1 cellular context compared by ENCODE assay signal in the genomic region with DNA sequence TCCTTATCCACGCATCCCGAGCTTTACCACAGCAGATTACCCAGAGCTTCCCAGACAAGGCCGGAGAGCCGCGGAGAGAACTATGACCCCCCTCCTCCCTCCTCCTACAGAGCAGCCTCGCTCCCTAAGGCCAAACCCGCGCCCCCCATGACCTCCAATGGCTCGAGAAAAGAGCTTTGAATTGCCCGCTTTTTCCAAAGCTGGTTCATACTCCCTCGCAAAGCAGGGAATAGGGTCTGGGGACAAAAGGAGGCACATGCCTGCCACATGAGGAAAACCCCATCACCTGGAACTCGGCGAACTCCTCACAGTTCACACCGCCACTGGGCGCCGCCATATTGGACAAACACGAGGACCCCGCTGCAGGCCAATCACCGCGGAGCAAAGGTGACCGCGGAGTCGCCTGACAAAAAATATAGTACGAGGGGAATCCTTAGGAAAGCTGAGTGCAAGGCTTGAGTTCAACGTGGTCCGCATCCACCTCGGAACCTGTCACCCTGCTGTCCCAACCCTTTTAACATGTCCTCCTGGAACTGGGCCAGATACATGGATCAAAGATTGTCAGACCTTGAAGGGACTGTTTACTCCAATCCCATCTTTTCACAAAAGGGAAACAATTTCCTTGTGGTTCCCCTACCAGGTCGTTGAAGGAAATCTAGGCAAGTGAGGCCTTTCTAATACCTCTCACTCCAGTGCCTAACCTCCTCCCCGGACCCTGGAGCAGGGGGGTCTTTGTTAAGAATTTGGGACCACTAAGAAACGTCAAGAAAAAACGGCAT.
TF ChIP-seq lines count a peak whose summit lies in the region.

Gene MIX23, minus strand, starts transcription at position 344 of the 779 bp plus-strand sequence. Its CDS starts 7 bp downstream, at position 337.

TF ChIP-seq in WTC11, 78 proteins besides CTCF, POLR2A, EP300 and RAD21 (continued from another document):
- 0 out of 2 replicates have a peak, but pooled peaks have one; percentile 31 for TF ChIP-seq TCF7 (CRISPR knock-in tag; IDR thresholded peaks at IDR 0.05; ENCODE audit: low read depth)
- TF ChIP-seq NR3C1 (CRISPR knock-in tag; conservative IDR thresholded peaks at IDR 0.05; ENCODE audit: low read depth), result no peak
- TF ChIP-seq ZNF317 (CRISPR knock-in tag; IDR thresholded peaks at IDR 0.05; ENCODE audit: borderline replicate concordance, low read depth), result no peak
- TF ChIP-seq HMGA2 (CRISPR knock-in tag; IDR thresholded peaks at IDR 0.05), result no peak
- TF ChIP-seq IRF2 (CRISPR knock-in tag; IDR thresholded peaks at IDR 0.05; ENCODE audit: borderline replicate concordance, low read depth), result no peak
- no peak for TF ChIP-seq SOX15 (CRISPR knock-in tag; IDR thresholded peaks at IDR 0.05)
- TF ChIP-seq CREM (CRISPR knock-in tag; IDR thresholded peaks at IDR 0.05), result no peak
- TF ChIP-seq NFYB (CRISPR knock-in tag; conservative IDR thresholded peaks at IDR 0.05; ENCODE audit: low read depth), result peak; percentile 68; the same call in 1 of the 2 replicates
- TF ChIP-seq, protein P1, sequence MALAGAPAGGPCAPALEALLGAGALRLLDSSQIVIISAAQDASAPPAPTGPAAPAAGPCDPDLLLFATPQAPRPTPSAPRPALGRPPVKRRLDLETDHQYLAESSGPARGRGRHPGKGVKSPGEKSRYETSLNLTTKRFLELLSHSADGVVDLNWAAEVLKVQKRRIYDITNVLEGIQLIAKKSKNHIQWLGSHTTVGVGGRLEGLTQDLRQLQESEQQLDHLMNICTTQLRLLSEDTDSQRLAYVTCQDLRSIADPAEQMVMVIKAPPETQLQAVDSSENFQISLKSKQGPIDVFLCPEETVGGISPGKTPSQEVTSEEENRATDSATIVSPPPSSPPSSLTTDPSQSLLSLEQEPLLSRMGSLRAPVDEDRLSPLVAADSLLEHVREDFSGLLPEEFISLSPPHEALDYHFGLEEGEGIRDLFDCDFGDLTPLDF (CRISPR knock-in tag; IDR thresholded peaks at IDR 0.05), result no peak
- no peak for TF ChIP-seq TP53 (CRISPR knock-in tag; IDR thresholded peaks at IDR 0.05)
- no peak for TF ChIP-seq ELF4 (CRISPR knock-in tag; IDR thresholded peaks at IDR 0.05; ENCODE audit: low read depth)
- no peak for TF ChIP-seq ZNF396 (CRISPR knock-in tag; IDR thresholded peaks at IDR 0.05; ENCODE audit: borderline replicate concordance)
- no peak for TF ChIP-seq EMX1 (CRISPR knock-in tag; IDR thresholded peaks at IDR 0.05)
- TF ChIP-seq, protein P2, sequence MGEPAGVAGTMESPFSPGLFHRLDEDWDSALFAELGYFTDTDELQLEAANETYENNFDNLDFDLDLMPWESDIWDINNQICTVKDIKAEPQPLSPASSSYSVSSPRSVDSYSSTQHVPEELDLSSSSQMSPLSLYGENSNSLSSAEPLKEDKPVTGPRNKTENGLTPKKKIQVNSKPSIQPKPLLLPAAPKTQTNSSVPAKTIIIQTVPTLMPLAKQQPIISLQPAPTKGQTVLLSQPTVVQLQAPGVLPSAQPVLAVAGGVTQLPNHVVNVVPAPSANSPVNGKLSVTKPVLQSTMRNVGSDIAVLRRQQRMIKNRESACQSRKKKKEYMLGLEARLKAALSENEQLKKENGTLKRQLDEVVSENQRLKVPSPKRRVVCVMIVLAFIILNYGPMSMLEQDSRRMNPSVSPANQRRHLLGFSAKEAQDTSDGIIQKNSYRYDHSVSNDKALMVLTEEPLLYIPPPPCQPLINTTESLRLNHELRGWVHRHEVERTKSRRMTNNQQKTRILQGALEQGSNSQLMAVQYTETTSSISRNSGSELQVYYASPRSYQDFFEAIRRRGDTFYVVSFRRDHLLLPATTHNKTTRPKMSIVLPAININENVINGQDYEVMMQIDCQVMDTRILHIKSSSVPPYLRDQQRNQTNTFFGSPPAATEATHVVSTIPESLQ (CRISPR knock-in tag; IDR thresholded peaks at IDR 0.05), result no peak
- 0 out of 2 replicates have a peak, but pooled peaks have one; percentile 13 for TF ChIP-seq PRDM15 (CRISPR knock-in tag; IDR thresholded peaks at IDR 0.05)
- peak; percentile 70; the same call in 1 of the 2 replicates for TF ChIP-seq ZNF232 (CRISPR knock-in tag; IDR thresholded peaks at IDR 0.05)
- 0 out of 2 replicates have a peak, but pooled peaks have one; percentile 30 for TF ChIP-seq ESRRA (CRISPR knock-in tag; IDR thresholded peaks at IDR 0.05; ENCODE audit: borderline replicate concordance)
- no peak for TF ChIP-seq ZNF121 (CRISPR knock-in tag; IDR thresholded peaks at IDR 0.05)
- TF ChIP-seq ZNF219 (CRISPR knock-in tag; IDR thresholded peaks at IDR 0.05; ENCODE audit: borderline replicate concordance), result no peak
- TF ChIP-seq, protein P3, sequence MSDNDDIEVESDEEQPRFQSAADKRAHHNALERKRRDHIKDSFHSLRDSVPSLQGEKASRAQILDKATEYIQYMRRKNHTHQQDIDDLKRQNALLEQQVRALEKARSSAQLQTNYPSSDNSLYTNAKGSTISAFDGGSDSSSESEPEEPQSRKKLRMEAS (CRISPR knock-in tag; IDR thresholded peaks at IDR 0.05), result peak; percentile 75; the same call in 1 of the 2 replicates
- TF ChIP-seq MYBL2 (CRISPR knock-in tag; IDR thresholded peaks at IDR 0.05), result no peak
- no peak for TF ChIP-seq GTF2I (CRISPR knock-in tag; conservative IDR thresholded peaks at IDR 0.05)
- TF ChIP-seq, protein P4, sequence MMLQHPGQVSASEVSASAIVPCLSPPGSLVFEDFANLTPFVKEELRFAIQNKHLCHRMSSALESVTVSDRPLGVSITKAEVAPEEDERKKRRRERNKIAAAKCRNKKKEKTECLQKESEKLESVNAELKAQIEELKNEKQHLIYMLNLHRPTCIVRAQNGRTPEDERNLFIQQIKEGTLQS (CRISPR knock-in tag; conservative IDR thresholded peaks at IDR 0.05), result no peak
- TF ChIP-seq ZNF138 (CRISPR knock-in tag; conservative IDR thresholded peaks at IDR 0.05), result no peak
- no peak for TF ChIP-seq RELA (CRISPR knock-in tag; IDR thresholded peaks at IDR 0.05; ENCODE audit: borderline replicate concordance)
- no peak for TF ChIP-seq JUN (CRISPR knock-in tag; IDR thresholded peaks at IDR 0.05)
- TF ChIP-seq NFATC4 (CRISPR knock-in tag; IDR thresholded peaks at IDR 0.05), result no peak
- TF ChIP-seq, protein P5, sequence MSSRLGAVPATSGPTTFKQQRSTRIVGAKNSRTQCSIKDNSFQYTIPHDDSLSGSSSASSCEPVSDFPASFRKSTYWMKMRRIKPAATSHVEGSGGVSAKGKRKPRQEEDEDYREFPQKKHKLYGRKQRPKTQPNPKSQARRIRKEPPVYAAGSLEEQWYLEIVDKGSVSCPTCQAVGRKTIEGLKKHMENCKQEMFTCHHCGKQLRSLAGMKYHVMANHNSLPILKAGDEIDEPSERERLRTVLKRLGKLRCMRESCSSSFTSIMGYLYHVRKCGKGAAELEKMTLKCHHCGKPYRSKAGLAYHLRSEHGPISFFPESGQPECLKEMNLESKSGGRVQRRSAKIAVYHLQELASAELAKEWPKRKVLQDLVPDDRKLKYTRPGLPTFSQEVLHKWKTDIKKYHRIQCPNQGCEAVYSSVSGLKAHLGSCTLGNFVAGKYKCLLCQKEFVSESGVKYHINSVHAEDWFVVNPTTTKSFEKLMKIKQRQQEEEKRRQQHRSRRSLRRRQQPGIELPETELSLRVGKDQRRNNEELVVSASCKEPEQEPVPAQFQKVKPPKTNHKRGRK (CRISPR knock-in tag; IDR thresholded peaks at IDR 0.05; ENCODE audit: borderline replicate concordance), result 0 out of 2 replicates have a peak, but pooled peaks have one; percentile 31
- TF ChIP-seq ZNF263 (CRISPR knock-in tag; IDR thresholded peaks at IDR 0.05; ENCODE audit: low read depth), result no peak
- peak; percentile 48 for TF ChIP-seq FOXP1 (CRISPR knock-in tag; IDR thresholded peaks at IDR 0.05; ENCODE audit: borderline replicate concordance)
- TF ChIP-seq, protein P6, sequence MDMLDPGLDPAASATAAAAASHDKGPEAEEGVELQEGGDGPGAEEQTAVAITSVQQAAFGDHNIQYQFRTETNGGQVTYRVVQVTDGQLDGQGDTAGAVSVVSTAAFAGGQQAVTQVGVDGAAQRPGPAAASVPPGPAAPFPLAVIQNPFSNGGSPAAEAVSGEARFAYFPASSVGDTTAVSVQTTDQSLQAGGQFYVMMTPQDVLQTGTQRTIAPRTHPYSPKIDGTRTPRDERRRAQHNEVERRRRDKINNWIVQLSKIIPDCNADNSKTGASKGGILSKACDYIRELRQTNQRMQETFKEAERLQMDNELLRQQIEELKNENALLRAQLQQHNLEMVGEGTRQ (CRISPR knock-in tag; IDR thresholded peaks at IDR 0.05), result peak; percentile 45; the same call in 1 of the 2 replicates
- TF ChIP-seq FOXK1 (CRISPR knock-in tag; IDR thresholded peaks at IDR 0.05), result peak; percentile 65; the same call in 1 of the 2 replicates
- no peak; the same call in 1 of the 2 replicates for TF ChIP-seq SP1 (CRISPR knock-in tag; conservative IDR thresholded peaks at IDR 0.05)
- TF ChIP-seq GRHL2 (CRISPR knock-in tag; IDR thresholded peaks at IDR 0.05; ENCODE audit: insufficient replicate concordance, severe bottlenecking), result no peak
- TF ChIP-seq ARID4B (CRISPR knock-in tag; IDR thresholded peaks at IDR 0.05; ENCODE audit: borderline replicate concordance), result no peak; the same call in 1 of the 2 replicates
